In genomic region chr9:4009006-4009511, GRCh38 we compare ENCODE assay signal across 1 cellular context.
TF ChIP-seq lines count a peak whose summit lies in the region.

No MANE protein-coding gene starts in this region.

TF ChIP-seq in HepG2, 621 proteins besides CTCF, POLR2A, EP300 and RAD21 (continued from another document):
- TF ChIP-seq BCLAF1 (IDR thresholded peaks at IDR 0.05) (no peak), ZNF512 (CRISPR knock-in tag; IDR thresholded peaks at IDR 0.05) (no peak), ZBTB37 (CRISPR knock-in tag; IDR thresholded peaks at IDR 0.05) (no peak), KLF16 (CRISPR knock-in tag; IDR thresholded peaks at IDR 0.05) (no peak), RELA (CRISPR knock-in tag; IDR thresholded peaks at IDR 0.05) (no peak), DNMT1 (CRISPR knock-in tag; IDR thresholded peaks at IDR 0.05) (no peak), IKZF4 (CRISPR knock-in tag; IDR thresholded peaks at IDR 0.05; ENCODE audit: borderline replicate concordance, low read depth, not compliant biosample characterization) (no peak), MAX (IDR thresholded peaks at IDR 0.05) (no peak), ZNF614 (CRISPR knock-in tag; IDR thresholded peaks at IDR 0.05; ENCODE audit: borderline replicate concordance) (no peak)
